37 cellular contexts compared by ENCODE assay signal in the genomic region with DNA sequence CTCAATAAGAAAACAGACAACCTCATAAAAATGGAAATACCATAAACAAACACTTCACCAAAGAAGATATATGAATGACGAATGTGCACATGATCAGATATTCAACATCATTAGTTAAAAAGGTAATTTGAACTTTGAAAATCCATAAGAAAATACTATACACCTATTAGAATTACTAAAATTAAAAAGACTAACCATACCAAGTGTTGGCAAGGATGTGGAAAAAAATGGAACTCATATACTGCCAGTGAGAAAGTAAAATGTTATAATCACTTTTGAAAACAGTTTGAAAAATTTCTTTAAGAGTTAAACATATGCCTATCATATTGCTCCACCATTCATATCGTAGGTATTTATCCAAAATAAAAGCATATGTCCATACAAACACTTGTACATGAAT. TPM values are rescaled to one million over a fixed set of nuclear protein-coding genes. Genes with fewer than 3 reads are reported as not detected.
"Had no signal": no experiment of that assay in that cellular context is flagged by ENCODE, and none has a peak within 500 bp of the region (broad histone marks: within the 10 kb centered on the region; RNA-seq: fewer than 3 reads in every experiment).

No MANE protein-coding gene starts in this region.

- H3K4me3 ChIP-seq: MG63 had no signal

- H3K27me3 ChIP-seq: MG63 had no signal

- H3K36me3 ChIP-seq: MG63 had no signal

- H3K9me3 ChIP-seq: MG63 had no signal

- DNase-seq: Karpas-422, Kasumi-1, MG63, MM.1S, MV-4-11, NCI-H1048, NCI-H1092, NCI-H1092 treated with DMSO at 0.1 percent for 48 hours, NCI-H1105, NCI-H1105 treated with DMSO at 0.1 percent for 48 hours, NCI-H1417, NCI-H1417 treated with DMSO at 0.1 percent for 48 hours, NCI-H1436, NCI-H1436 treated with DMSO at 0.1 percent for 48 hours, NCI-H146, NCI-H1694, NCI-H1694 treated with DMSO at 0.1 percent for 48 hours, NCI-H187, NCI-H187 treated with DMSO at 0.1 percent for 48 hours, NCI-H1930, NCI-H2029, NCI-H2029 treated with DMSO at 0.1 percent for 48 hours, NCI-H2081, NCI-H2081 treated with DMSO at 0.1 percent for 48 hours, NCI-H2107, NCI-H2171, NCI-H2171 treated with DMSO at 0.1 percent for 48 hours, NCI-H2227 treated with DMSO at 0.1 percent for 48 hours, NCI-H226, NCI-H345, NCI-H446, NCI-H446 treated with DMSO at 0.1 percent for 48 hours, NCI-H510A, NCI-H510A treated with DMSO at 0.1 percent for 48 hours had no signal

RNA-seq across cellular contexts. Expression of gene EBLN1, which starts 37.1 kb away (rescaled TPM):
- total RNA-seq: LHCN-M2, MCF 10A, NCI-H460 had no signal
